ENCODE assay signal across 10 cellular contexts in genomic region chr11:63851354-63851753, GRCh38. TPM values are rescaled to one million over a fixed set of nuclear protein-coding genes. Genes with fewer than 3 reads are reported as not detected.
DNase-seq lines count a peak whose midpoint lies in the region; ATAC-seq and TF ChIP-seq lines count a peak whose summit lies in the region.
"Had no signal": no experiment of that assay in that cellular context is flagged by ENCODE, and none has a peak within 500 bp of the region (broad histone marks: within the 10 kb centered on the region; RNA-seq: fewer than 3 reads in every experiment).

No MANE protein-coding gene starts in this region.

- H3K27me3 ChIP-seq in BE2C = no peaks in the 10 kb centered on the region
- H3K27me3 ChIP-seq: esophagus muscularis mucosa had no signal

- TF ChIP-seq CTCF in HEK293 (tag by site-specific recombination; IDR thresholded peaks at IDR 0.05) (no peak), VCaP (conservative IDR thresholded peaks at IDR 0.05) (no peak), BE2C (IDR thresholded peaks at IDR 0.05; ENCODE audit: low read depth, low read length) (no peak)

- DNase-seq in immature natural killer cell (no peak), DMS79 treated with DMSO at 0.1 percent for 48 hours (lab: John Stamatoyannopoulos, UW) (no peak), NCI-H524 (lab: John Stamatoyannopoulos, UW) (no peak), BE2C (no peak)
- DNase-seq in stimulated activated naive B cell treated with anti-CD40 and anti-IgM and Interleukin-4, amounts not matched to agents 10 μg/mL and 1 μg/mL and 100 μg/mL, for 72 hours = no peak
- DNase-seq: KBM-7 had no signal

- H3K9me3 ChIP-seq in HEK293 (ENCODE audit: control insufficient read depth, insufficient read depth, low read depth, low read length) (no peaks in the 10 kb centered on the region), BE2C (no peaks in the 10 kb centered on the region)
- H3K9me3 ChIP-seq: esophagus muscularis mucosa had no signal

- H3K9me3 Mint-ChIP-seq in immature natural killer cell = no peaks in the 10 kb centered on the region
- H3K9me3 Mint-ChIP-seq in stimulated activated naive B cell treated with anti-CD40 and anti-IgM and Interleukin-4, amounts not matched to agents 10 μg/mL and 1 μg/mL and 100 μg/mL, for 72 hours = no peaks in the 10 kb centered on the region

- H3K4me1 ChIP-seq in HEK293 (ENCODE audit: control insufficient read depth, insufficient read depth, low read length) (no peaks in the 10 kb centered on the region), BE2C (no peaks in the 10 kb centered on the region)

- H3K27me3 Mint-ChIP-seq in immature natural killer cell (ENCODE audit: low read depth in 3 of 3) = peaks cover 0 to 5% (median 2%) of the 10 kb centered on the region in 3 donors
- H3K27me3 Mint-ChIP-seq in stimulated activated naive B cell treated with anti-CD40 and anti-IgM and Interleukin-4, amounts not matched to agents 10 μg/mL and 1 μg/mL and 100 μg/mL, for 72 hours = no peaks in the 10 kb centered on the region

- peak overlapping the region; percentile 51 to 97 (median 94) for H3K27ac Mint-ChIP-seq in immature natural killer cell
- peak overlapping the region; percentile 90 for H3K27ac Mint-ChIP-seq in stimulated activated naive B cell treated with anti-CD40 and anti-IgM and Interleukin-4, amounts not matched to agents 10 μg/mL and 1 μg/mL and 100 μg/mL, for 72 hours

- no peak overlapping the region for H3K4me3 ChIP-seq in HEK293 (ENCODE audit: low read depth, low read length)
- no peak overlapping the region for H3K4me3 ChIP-seq in BE2C (ENCODE audit: low read depth, low read length)
- H3K4me3 ChIP-seq: esophagus muscularis mucosa had no signal

- H3K4me3 Mint-ChIP-seq in immature natural killer cell = peak overlapping the region; percentile 61 to 89 (median 76)
- H3K4me3 Mint-ChIP-seq in stimulated activated naive B cell treated with anti-CD40 and anti-IgM and Interleukin-4, amounts not matched to agents 10 μg/mL and 1 μg/mL and 100 μg/mL, for 72 hours = peak overlapping the region; percentile 55 to 75

- peaks cover 0 to 5% (median 3%) of the 10 kb centered on the region in 3 donors for H3K36me3 Mint-ChIP-seq in immature natural killer cell
- H3K36me3 Mint-ChIP-seq in stimulated activated naive B cell treated with anti-CD40 and anti-IgM and Interleukin-4, amounts not matched to agents 10 μg/mL and 1 μg/mL and 100 μg/mL, for 72 hours = peaks cover 28 to 38% of the 10 kb centered on the region in 2 donors

- H3K27ac ChIP-seq in HEK293 (ENCODE audit: extremely low read depth, low read depth, low read length) (no peak overlapping the region), VCaP (peak overlapping the region; percentile 96)

- CTCF ChIA-PET in HEK293 (lab: Yijun Ruan, JAX) = no interaction called here

- peaks cover 78 to 85% of the 10 kb centered on the region in 2 donors for H3K4me1 Mint-ChIP-seq in immature natural killer cell
- peaks cover 29 to 56% of the 10 kb centered on the region in 2 donors for H3K4me1 Mint-ChIP-seq in stimulated activated naive B cell treated with anti-CD40 and anti-IgM and Interleukin-4, amounts not matched to agents 10 μg/mL and 1 μg/mL and 100 μg/mL, for 72 hours

- ATAC-seq in stimulated activated naive B cell treated with anti-CD40 and anti-IgM and Interleukin-4, amounts not matched to agents 10 μg/mL and 1 μg/mL and 100 μg/mL, for 72 hours (replicated peaks) = no peak
- ATAC-seq in HG02938 (IDR thresholded peaks at IDR 0.05; ENCODE audit: unreplicated experiment) = no peak

- POLR2A ChIA-PET in HEK293 (lab: Yijun Ruan, JAX) = interaction anchor here (1.8 kb wide), 1 partner anchor 12 kb away, joined by 7 read pairs; the partner anchor contains the start of gene MARK2

- H3K36me3 ChIP-seq in HEK293 (ENCODE audit: control insufficient read depth in 2 of 2, insufficient read depth in 1 of 2, low read length in 2 of 2) (no peaks in the 10 kb centered on the region; a peak in 1 of 3 replicates), BE2C (no peaks in the 10 kb centered on the region)

TF ChIP-seq in HEK293, 187 proteins besides CTCF, POLR2A, EP300 and RAD21:
- no peak for TF ChIP-seq ZNF16 (tag by site-specific recombination; IDR thresholded peaks at IDR 0.05; ENCODE audit: low read depth)
- TF ChIP-seq ZNF624 (tag by site-specific recombination; IDR thresholded peaks at IDR 0.05) = no peak
- no peak for TF ChIP-seq ZFP41 (tag by site-specific recombination; IDR thresholded peaks at IDR 0.05; ENCODE audit: borderline replicate concordance)
- TF ChIP-seq PRDM1 (tag by site-specific recombination; IDR thresholded peaks at IDR 0.05) = peak; percentile 78
- no peak for TF ChIP-seq HOXA7 (CRISPR knock-in tag; IDR thresholded peaks at IDR 0.05; ENCODE audit: borderline replicate concordance)
- no peak for TF ChIP-seq ZBTB17 (tag by site-specific recombination; IDR thresholded peaks at IDR 0.05)
- TF ChIP-seq ZNF214 (tag by site-specific recombination; IDR thresholded peaks at IDR 0.05; ENCODE audit: borderline replicate concordance) = no peak

RNA-seq across cellular contexts. Expression of gene MARK2, which starts 12.4 kb away (rescaled TPM):
- polyA plus RNA-seq in immature natural killer cell = 10 to 100 TPM; 28.6 to 73.8 (median 31.6) TPM
- polyA plus RNA-seq in BE2C (2012; ENCODE audit: insufficient read depth, insufficient read length, low read depth) = 25.2 TPM

RNA-seq across cellular contexts. Expression of gene SPINDOC, which starts 38.1 kb away (rescaled TPM):
- 1 to 10 TPM in 2 of 3 donors, under 1 TPM in 1; 0.36 to 2.3 (median 1.2) TPM for polyA plus RNA-seq in immature natural killer cell
- 53.6 TPM for polyA plus RNA-seq in BE2C (2012; ENCODE audit: insufficient read depth, insufficient read length, low read depth)
